In genomic region chr6:37103169-37104039, GRCh38 we compare ENCODE assay signal across 8 cellular contexts.
DNase-seq lines count a peak whose midpoint lies in the region; ATAC-seq and TF ChIP-seq lines count a peak whose summit lies in the region.

No MANE protein-coding gene starts in this region.

- WGBS in mesenchymal stem cell = 67% methylated on average over 10 of the region's 10 CpGs

- H2AK5ac ChIP-seq in mesenchymal stem cell (ENCODE audit: low read length, severe bottlenecking) = peak overlapping the region; percentile 77

- H3K4me1 ChIP-seq in mesenchymal stem cell (ENCODE audit: control insufficient read depth, insufficient read depth, low read depth, low read length) (peaks cover 21% of the 10 kb centered on the region), thoracic aorta (ENCODE audit: control insufficient read depth in 1 of 2, low read depth in 2 of 2) (peaks cover 9 to 20% of the 10 kb centered on the region in 2 donors)

- H3K27me3 Mint-ChIP-seq in effector memory CD8-positive, alpha-beta T cell = no peaks in the 10 kb centered on the region

- H3K4me3 ChIP-seq in GM08714 (ENCODE audit: low read length) (peak overlapping the region; percentile 30; the same call in 1 of the 2 replicates), mesenchymal stem cell (ENCODE audit: insufficient read depth in 1 of 2, low read depth in 1 of 2, low read length in 2 of 2) (peak overlapping the region in 1 of 2 experiments; percentile 75), thoracic aorta (peak overlapping the region; percentile 67)

- peaks cover 13 to 18% of the 10 kb centered on the region in 2 donors for H3K4me1 Mint-ChIP-seq in effector memory CD8-positive, alpha-beta T cell (ENCODE audit: low read depth in 2 of 2)

- no peaks in the 10 kb centered on the region for H3K9me3 Mint-ChIP-seq in effector memory CD8-positive, alpha-beta T cell

- peak overlapping the region; percentile 92 for H4K91ac ChIP-seq in mesenchymal stem cell (ENCODE audit: low read length)

- no peak overlapping the region for H3K23ac ChIP-seq in mesenchymal stem cell (ENCODE audit: low read length in 2 of 2)

- peak overlapping the region; percentile 56 to 91 for H3K4ac ChIP-seq in mesenchymal stem cell (ENCODE audit: low read depth in 1 of 2, low read length in 2 of 2)

- H3K79me1 ChIP-seq in mesenchymal stem cell (replicated peaks; ENCODE audit: low read length, poor library complexity, severe bottlenecking) = no peaks in the 10 kb centered on the region

- H3K36me3 ChIP-seq in mesenchymal stem cell (ENCODE audit: control insufficient read depth in 1 of 2, insufficient read depth in 2 of 2, low read depth in 1 of 2, low read length in 2 of 2) (no peaks in the 10 kb centered on the region), thoracic aorta (no peaks in the 10 kb centered on the region)

- no peak for TF ChIP-seq CTCF in thoracic aorta (IDR thresholded peaks at IDR 0.05)

- H3K18ac ChIP-seq in mesenchymal stem cell (ENCODE audit: low read depth in 1 of 2, low read length in 2 of 2) = peak overlapping the region; percentile 29 to 85

- peak overlapping the region; percentile 91 for H3K9ac ChIP-seq in mesenchymal stem cell (ENCODE audit: low read length)

- H3K36me3 Mint-ChIP-seq in effector memory CD8-positive, alpha-beta T cell (ENCODE audit: insufficient read depth) = peaks cover 17% of the 10 kb centered on the region

- H3K27me3 ChIP-seq in mesenchymal stem cell (ENCODE audit: control insufficient read depth in 1 of 2, insufficient read depth in 1 of 2, low read length in 2 of 2) (no peaks in the 10 kb centered on the region), thoracic aorta (replicated peaks; ENCODE audit: insufficient read depth) (no peaks in the 10 kb centered on the region)

- peak overlapping the region; percentile 73 to 75 for H3K4me3 Mint-ChIP-seq in effector memory CD8-positive, alpha-beta T cell

- no peak for ATAC-seq in effector memory CD8-positive, alpha-beta T cell (replicated peaks)
- ATAC-seq in thoracic aorta (ENCODE audit: insufficient number of reproducible peaks, low FRiP score, low read depth) (peak; percentile 16), HG03135 (IDR thresholded peaks at IDR 0.05; ENCODE audit: unreplicated experiment) (no peak), HG02759 (IDR thresholded peaks at IDR 0.05; ENCODE audit: unreplicated experiment) (no peak)

- H2BK15ac ChIP-seq in mesenchymal stem cell (ENCODE audit: low read depth, poor library complexity, severe bottlenecking) = no peak overlapping the region

- no peak overlapping the region for H3K14ac ChIP-seq in mesenchymal stem cell (ENCODE audit: low read length in 2 of 2)

- H3K27ac Mint-ChIP-seq in effector memory CD8-positive, alpha-beta T cell = peak overlapping the region; percentile 97 to 98

- H4K8ac ChIP-seq in mesenchymal stem cell (ENCODE audit: low read length) = peak overlapping the region; percentile 69

- H3K4me2 ChIP-seq in mesenchymal stem cell (ENCODE audit: low read length, poor library complexity, severe bottlenecking) = peak overlapping the region; percentile 69

- peak overlapping the region; percentile 61 for H2BK120ac ChIP-seq in mesenchymal stem cell (ENCODE audit: low read depth, low read length)

- peak overlapping the region; percentile 5 for H2BK5ac ChIP-seq in mesenchymal stem cell (ENCODE audit: low read depth, low read length, poor library complexity, severe bottlenecking)

- H2BK12ac ChIP-seq in mesenchymal stem cell (ENCODE audit: low read length in 2 of 2) = peak overlapping the region; percentile 50 to 91

- no peaks in the 10 kb centered on the region for H3K9me3 ChIP-seq in mesenchymal stem cell (ENCODE audit: control insufficient read depth, low read length)
- no peaks in the 10 kb centered on the region for H3K9me3 ChIP-seq in thoracic aorta

- DNase-seq in NCI-H1417 (lab: John Stamatoyannopoulos, UW) = peak; percentile 83 to 98 (median 91)
- peak; percentile 38 for DNase-seq in UCSD-AML1 (lab: John Stamatoyannopoulos, UW; ENCODE audit: unreplicated experiment)
- DNase-seq in effector memory CD8-positive, alpha-beta T cell = no peak
- peak; percentile 33 for DNase-seq in mesenchymal stem cell
- DNase-seq in thoracic aorta (ENCODE audit: low spot score) = peak; percentile 11

- H3K27ac ChIP-seq in mesenchymal stem cell (ENCODE audit: low read length, poor library complexity, severe bottlenecking) (peak overlapping the region; percentile 61), thoracic aorta (peak overlapping the region; percentile 77 to 79)

- H2AFZ ChIP-seq in mesenchymal stem cell (ENCODE audit: low read depth, low read length) = no peak overlapping the region

Comparison
In these comparisons a context has a peak if more than half of its experiments do, and no peak if none do; other contexts are left out.
1. DNase-seq: peak in NCI-H1417 (3 of 3), UCSD-AML1 (single experiment), mesenchymal stem cell (single experiment) and thoracic aorta (single experiment); none in effector memory CD8-positive, alpha-beta T cell (0 of 3).